ENCODE assay signal across 21 cellular contexts in the genomic region with DNA sequence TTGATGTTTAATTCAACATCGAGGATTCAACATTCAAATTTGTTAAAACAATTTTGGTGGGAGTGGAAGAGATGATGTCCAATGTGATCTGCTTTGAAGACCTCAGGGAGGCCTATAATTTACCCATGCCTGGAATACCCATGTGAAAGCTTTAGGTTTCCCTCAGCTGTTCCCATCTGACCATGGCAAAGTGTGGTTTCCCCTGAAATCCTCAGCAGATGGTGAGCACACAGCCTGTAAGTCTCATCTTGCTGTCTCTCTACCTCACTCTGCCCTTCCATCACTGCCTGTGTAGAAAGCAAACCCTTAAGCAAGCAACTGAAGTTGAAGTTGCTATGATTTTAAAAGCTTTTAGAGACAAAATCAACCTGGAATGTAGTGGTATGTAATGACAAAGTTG.
"Had no signal": no experiment of that assay in that cellular context is flagged by ENCODE, and none has a peak within 500 bp of the region (broad histone marks: within the 10 kb centered on the region; RNA-seq: fewer than 3 reads in every experiment).

No MANE protein-coding gene starts in this region.

- H3K27ac Mint-ChIP-seq: activated CD4-positive, alpha-beta memory T cell treated with anti-CD3 and anti-CD28 coated beads for 36 hours; activated CD4-positive, alpha-beta T cell treated with anti-CD3 and anti-CD28 coated beads, Interleukin-2, amount 10 ng/mL, durations not matched to agents 7 days and 5 days; activated naive CD8-positive, alpha-beta T cell; T-cell had no signal

- DNase-seq: activated CD4-positive, alpha-beta memory T cell treated with anti-CD3 and anti-CD28 coated beads for 36 hours; activated CD4-positive, alpha-beta T cell treated with anti-CD3 and anti-CD28 coated beads, Interleukin-2, amount 10 ng/mL, durations not matched to agents 7 days and 5 days; activated CD4-positive, CD25-positive, alpha-beta regulatory T cell; activated CD8-positive, alpha-beta memory T cell treated with anti-CD3 and anti-CD28 coated beads for 24 hours; activated effector memory CD4-positive, alpha-beta T cell treated with anti-CD3 and anti-CD28 coated beads, Interleukin-2, amount 50 U/mL, for 16 hours; activated naive CD4-positive, alpha-beta T cell treated with Interleukin-2 at 50 U/mL for 16 hours; activated T-cell treated with anti-CD3 and anti-CD28 coated beads, Interleukin-2, amount 50 U/mL, for 4 hours; brain microvascular endothelial cell; MM.1S; NCI-H1105; NCI-H1436; NCI-H1694 treated with DMSO at 0.1 percent for 48 hours; NCI-H2029 treated with DMSO at 0.1 percent for 48 hours; NCI-H2227 treated with DMSO at 0.1 percent for 48 hours; SIG-M5; T-cell; T-helper 2 cell had no signal

- H3K36me3 Mint-ChIP-seq: activated CD4-positive, alpha-beta memory T cell treated with anti-CD3 and anti-CD28 coated beads for 36 hours; activated naive CD8-positive, alpha-beta T cell; T-cell had no signal

- H3K4me3 ChIP-seq: cardiac muscle cell, SK-N-MC had no signal

- H3K9me3 Mint-ChIP-seq: activated CD4-positive, alpha-beta memory T cell treated with anti-CD3 and anti-CD28 coated beads for 36 hours; activated CD4-positive, alpha-beta T cell treated with anti-CD3 and anti-CD28 coated beads, Interleukin-2, amount 10 ng/mL, durations not matched to agents 7 days and 5 days; activated T-cell treated with anti-CD3 and anti-CD28 coated beads, Interleukin-2, amount 50 U/mL, for 4 hours; T-cell had no signal

- FAIRE-seq: TTC549 had no signal

- H3K36me3 ChIP-seq: brain microvascular endothelial cell, cardiac muscle cell had no signal

- ATAC-seq: activated T-cell treated with anti-CD3 and anti-CD28 coated beads, Interleukin-2, amount 50 U/mL, for 4 hours; T-cell had no signal

- H3K27ac ChIP-seq: brain microvascular endothelial cell, cardiac muscle cell, SK-N-MC had no signal
